Comparison of ENCODE assay signal across 8 cellular contexts in genomic region chr12:70576341-70577282, GRCh38.
DNase-seq lines count a peak whose midpoint lies in the region; ATAC-seq, FAIRE-seq and TF ChIP-seq lines count a peak whose summit lies in the region.

No MANE protein-coding gene starts in this region.

- H3K79me2 ChIP-seq in keratinocyte (ENCODE audit: control insufficient read depth, insufficient read depth, low read length), result no peaks in the 10 kb centered on the region

- no peak overlapping the region for H3K27ac ChIP-seq in breast epithelium
- no peak overlapping the region for H3K27ac ChIP-seq in keratinocyte (ENCODE audit: control insufficient read depth, insufficient read depth, low read length)
- no peak overlapping the region for H3K27ac ChIP-seq in thyroid gland

- ATAC-seq in GM18502 (IDR thresholded peaks at IDR 0.05; ENCODE audit: poor library complexity, unreplicated experiment) (peak; percentile 73), HG03520 (IDR thresholded peaks at IDR 0.05; ENCODE audit: unreplicated experiment) (peak; percentile 57)

- intact Hi-C loops in breast epithelium (cut with DNase I; ENCODE audit: low total_unique reads), result loop anchor here (5.0 kb wide), 1 partner anchor 699 kb away; no protein-coding TSS in a partner anchor
- intact Hi-C loops in thyroid gland (cut with DNase I), result loop anchor here (5.0 kb wide), 1 partner anchor 674 kb away; no protein-coding TSS in a partner anchor

- H3K27me3 ChIP-seq in breast epithelium (no peaks in the 10 kb centered on the region), keratinocyte (ENCODE audit: control insufficient read depth, extremely low read depth, insufficient read depth, low read length) (no peaks in the 10 kb centered on the region), thyroid gland (no peaks in the 10 kb centered on the region)

- POLR2A ChIA-PET in AG04449 (lab: Yijun Ruan, JAX), result no interaction called here

- peak; percentile 71 for DNase-seq in AG04449 (ENCODE audit: low read depth, low spot score)
- peak; percentile 77 for DNase-seq in NCI-H526 treated with DMSO at 0.1 percent for 48 hours (lab: John Stamatoyannopoulos, UW)
- no peak for DNase-seq in breast epithelium (ENCODE audit: low spot score in 2 of 2)
- peak; percentile 19 for DNase-seq in keratinocyte (ENCODE audit: low read depth, low spot score)
- no peak for DNase-seq in thyroid gland
- DNase-seq in NK-92 (lab: John Stamatoyannopoulos, UW; ENCODE audit: unreplicated experiment), result no peak

- no peaks in the 10 kb centered on the region for H4K20me1 ChIP-seq in keratinocyte (ENCODE audit: control insufficient read depth, extremely low read depth, insufficient read depth, low read length)

- no peak overlapping the region for H3K4me2 ChIP-seq in keratinocyte (ENCODE audit: control insufficient read depth, extremely low read depth, insufficient read depth, low read depth, low read length)

- dilution Hi-C loops in keratinocyte (cut with MboI; ENCODE audit: extremely low pct_ligation_motif_present, low sequenced_read_pairs), result no loop called here

- no peaks in the 10 kb centered on the region for H3K9me1 ChIP-seq in keratinocyte (ENCODE audit: control insufficient read depth, extremely low read depth, insufficient read depth, low read length)

- FAIRE-seq in keratinocyte (lab: Jason Lieb, UNC), result peak; percentile 17

- TF ChIP-seq POLR2A in breast epithelium (IDR thresholded peaks at IDR 0.05) (no peak), thyroid gland (IDR thresholded peaks at IDR 0.05) (no peak)

- TF ChIP-seq CTCF in AG04449 (IDR thresholded peaks at IDR 0.05; ENCODE audit: insufficient read depth, low read length, missing control alignments) (peak; percentile 66), breast epithelium (IDR thresholded peaks at IDR 0.05) (peak; percentile 51 to 87 (median 70)), keratinocyte (optimal IDR thresholded peaks at IDR 0.05 in 1 of 3, IDR thresholded peaks at IDR 0.05 in 1 of 3, conservative IDR thresholded peaks at IDR 0.05 in 1 of 3; ENCODE audit: extremely low read depth in 1 of 3, insufficient read depth in 2 of 3, low read length in 3 of 3) (peak; percentile 35 to 70 (median 65)), thyroid gland (IDR thresholded peaks at IDR 0.05) (peak; percentile 39 to 74 (median 60))

- H3K9ac ChIP-seq in keratinocyte (ENCODE audit: control insufficient read depth, extremely low read depth, insufficient read depth, low read length), result no peak overlapping the region

- WGBS in thyroid gland, 2 donors, result 53 to 58% methylated on average over 19 of the region's 19 CpGs

- H3K36me3 ChIP-seq in breast epithelium, result no peaks in the 10 kb centered on the region
- no peaks in the 10 kb centered on the region for H3K36me3 ChIP-seq in keratinocyte (ENCODE audit: control insufficient read depth in 2 of 2, extremely low read depth in 1 of 2, insufficient read depth in 2 of 2, low read length in 2 of 2)
- no peaks in the 10 kb centered on the region for H3K36me3 ChIP-seq in thyroid gland

- H3K4me3 ChIP-seq in AG04449 (ENCODE audit: low read depth, low read length) (no peak overlapping the region), breast epithelium (no peak overlapping the region), keratinocyte (ENCODE audit: control insufficient read depth in 2 of 3, extremely low read depth in 1 of 3, insufficient read depth in 2 of 3, low read depth in 1 of 3, low read length in 3 of 3) (no peak overlapping the region), thyroid gland (replicated peaks in 1 of 3) (no peak overlapping the region)

- H3K4me1 ChIP-seq in breast epithelium, result no peaks in the 10 kb centered on the region
- no peaks in the 10 kb centered on the region for H3K4me1 ChIP-seq in keratinocyte (ENCODE audit: control insufficient read depth, extremely low read depth, insufficient read depth, low read length)
- H3K4me1 ChIP-seq in thyroid gland, result no peaks in the 10 kb centered on the region

- H3K9me3 ChIP-seq in breast epithelium (no peaks in the 10 kb centered on the region), keratinocyte (ENCODE audit: control insufficient read depth, low read depth, low read length) (no peaks in the 10 kb centered on the region), thyroid gland (no peaks in the 10 kb centered on the region)

- no peak overlapping the region for H2AFZ ChIP-seq in keratinocyte (ENCODE audit: control insufficient read depth, low read length)

- CTCF ChIA-PET in AG04449 (lab: Yijun Ruan, JAX), result interaction anchor here (0.6 to 7.5 kb wide), 26 partner anchors 8 to 1220 kb away, joined by 3 to 129 read pairs (median 4); no protein-coding TSS in a partner anchor

Comparison
In these comparisons a context has a peak if more than half of its experiments do, and no peak if none do; other contexts are left out.
1. DNase-seq: peak in AG04449 (single experiment), NCI-H526 treated with DMSO at 0.1 percent for 48 hours (single experiment) and keratinocyte (single experiment); none in breast epithelium (0 of 2), thyroid gland (0 of 2) and NK-92 (single experiment).
2. Peak in every context shown above with its lines, with median percentiles within 50 percentile points of each other: CTCF ChIP-seq.